ENCODE assay signal across 8 cellular contexts in the genomic region with DNA sequence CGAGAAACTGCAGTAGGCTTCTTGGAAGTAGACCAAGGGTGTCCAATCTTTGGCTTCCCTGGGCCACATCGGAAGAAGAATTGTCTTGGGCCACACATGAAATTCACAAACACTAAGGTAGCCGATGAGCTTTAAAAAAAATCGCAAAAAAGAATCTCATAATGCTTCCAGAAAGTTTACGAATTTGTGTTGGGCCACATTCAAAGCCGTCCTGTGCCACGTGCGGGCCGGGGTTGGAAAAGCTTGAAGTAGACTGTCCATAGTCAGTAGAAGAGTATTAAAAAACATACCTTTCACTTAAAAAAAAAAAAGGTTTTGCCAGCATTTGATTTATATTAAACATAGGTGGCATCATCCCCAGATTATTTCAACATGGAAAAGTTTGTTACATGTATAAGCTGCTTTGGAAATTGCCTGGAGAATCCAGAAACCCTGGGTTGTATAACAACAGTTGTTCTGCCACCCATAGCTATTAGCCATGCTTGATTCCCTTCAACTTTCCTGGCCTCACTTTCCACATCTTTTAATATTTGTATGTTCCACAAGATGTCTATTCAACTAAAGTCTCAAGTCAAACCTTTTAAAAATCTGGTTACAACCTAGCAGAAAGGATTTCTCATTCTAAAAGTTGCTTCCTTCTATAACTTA. TPM values are rescaled to one million over a fixed set of nuclear protein-coding genes. Genes with fewer than 3 reads are reported as not detected.
A peak's percentile ranks its signal among the peaks of the same experiment; 100 is the strongest.
DNase-seq lines count a peak whose midpoint lies in the region; ATAC-seq and TF ChIP-seq lines count a peak whose summit lies in the region.

No MANE protein-coding gene starts in this region.

- no peak overlapping the region for H4K8ac ChIP-seq in mesendoderm (ENCODE audit: low read depth, low read length)

- BruUV-seq in MCF 10A (replicated peaks; lab: Mats Ljungman, UMichigan): TSS peak; percentile 64

- no CpG with 5 or more reads among the region's 9 CpGs for WGBS in mesendoderm (ENCODE audit: extremely low coverage, insufficient coverage, low lambda C conversion rate)

- H3K4me3 Mint-ChIP-seq in MCF 10A (ENCODE audit: unreplicated experiment): peak overlapping the region; percentile 95

- peak overlapping the region; percentile 60 for H3K18ac ChIP-seq in mesendoderm (ENCODE audit: low read length)

- intact Hi-C loops in left ventricle myocardium inferior (cut with micrococcal nuclease) (no loop called here), cardiac septum (cut with DNase I) (loop anchor here (2.0 kb wide), 1 partner anchor 43 kb away; the partner anchor contains the start of gene CRYL1), MCF 10A (cut with micrococcal nuclease) (loop anchor here (2.0 to 5.0 kb wide), 2 partner anchors 41 to 134 kb away; partner anchors contain the start of gene IL17D), uterus (cut with DNase I; ENCODE audit: low total_unique reads) (no loop called here)

- H2BK5ac ChIP-seq in mesendoderm (ENCODE audit: low read length): no peak overlapping the region

- no peaks in the 10 kb centered on the region for H3K36me3 Mint-ChIP-seq in MCF 10A (ENCODE audit: insufficient read depth, unreplicated experiment)

- no peak overlapping the region for H3K23ac ChIP-seq in mesendoderm (ENCODE audit: low read length)

- H3K4me3 ChIP-seq in left ventricle myocardium inferior (peak overlapping the region; percentile 94), mesendoderm (ENCODE audit: low read length) (no peak overlapping the region), uterus (peak overlapping the region; percentile 72 to 87)

- H3K4me1 ChIP-seq in left ventricle myocardium inferior (peaks cover 22% of the 10 kb centered on the region), mesendoderm (ENCODE audit: control insufficient read depth, low read depth, low read length) (no peaks in the 10 kb centered on the region), uterus (no peaks in the 10 kb centered on the region)

- peak overlapping the region; percentile 93 for H3K4me2 ChIP-seq in mesendoderm (ENCODE audit: low read length)

- H3K9me3 ChIP-seq in left ventricle myocardium inferior (replicated peaks) (peaks cover 12% of the 10 kb centered on the region), uterus (no peaks in the 10 kb centered on the region)

- ATAC-seq in HG03442 (IDR thresholded peaks at IDR 0.05; ENCODE audit: unreplicated experiment): no peak

- peaks cover 8% of the 10 kb centered on the region for H3K9me3 Mint-ChIP-seq in MCF 10A (ENCODE audit: unreplicated experiment)

- no peaks in the 10 kb centered on the region for H3K27me3 Mint-ChIP-seq in MCF 10A (ENCODE audit: insufficient read depth, unreplicated experiment)

- no peak overlapping the region for H4K5ac ChIP-seq in mesendoderm (ENCODE audit: low read length)

- no peaks in the 10 kb centered on the region for H3K79me1 ChIP-seq in mesendoderm (ENCODE audit: low read length)

- H2BK120ac ChIP-seq in mesendoderm (ENCODE audit: low read depth, low read length): no peak overlapping the region

- H3K36me3 ChIP-seq in left ventricle myocardium inferior (peaks cover 4% of the 10 kb centered on the region), mesendoderm (ENCODE audit: control insufficient read depth, insufficient read depth, low read length) (no peaks in the 10 kb centered on the region), uterus (no peaks in the 10 kb centered on the region)

- H3K9ac ChIP-seq in mesendoderm (ENCODE audit: low read length): peak overlapping the region; percentile 96

- H3K4me1 Mint-ChIP-seq in MCF 10A (ENCODE audit: insufficient read depth, unreplicated experiment): no peaks in the 10 kb centered on the region

- peak overlapping the region; percentile 96 for H3K27ac Mint-ChIP-seq in MCF 10A (ENCODE audit: low read depth, unreplicated experiment)

- DNase-seq in left ventricle myocardium inferior (no peak), cardiac septum (ENCODE audit: low spot score) (no peak), MCF 10A (ENCODE audit: unreplicated experiment) (peak; percentile 17), mesendoderm (no peak), uterus (no peak), SKM-1 treated with dmso at 0.1 percent for 144 hours (lab: John Stamatoyannopoulos, UW; ENCODE audit: unreplicated experiment) (no peak), cerebellum (ENCODE audit: low spot score) (no peak)

- no peak overlapping the region for H2BK15ac ChIP-seq in mesendoderm (replicated peaks; ENCODE audit: low read depth)

- H3K56ac ChIP-seq in mesendoderm (ENCODE audit: low read length): peak overlapping the region; percentile 96

- H3K27ac ChIP-seq in left ventricle myocardium inferior (replicated peaks) (peak overlapping the region; percentile 98), mesendoderm (ENCODE audit: low read depth, low read length) (no peak overlapping the region), uterus (peak overlapping the region; percentile 88 to 93)

- CTCF ChIA-PET in MCF 10A (lab: Yijun Ruan, JAX): interaction anchor here (0.6 to 1.4 kb wide), 9 partner anchors 9 to 377 kb away, joined by 3 to 6 read pairs (median 3); no protein-coding TSS in a partner anchor

- H2AK5ac ChIP-seq in mesendoderm (ENCODE audit: low read length): no peak overlapping the region

- no peak for TF ChIP-seq CTCF in left ventricle myocardium inferior (IDR thresholded peaks at IDR 0.05; ENCODE audit: borderline replicate concordance)
- TF ChIP-seq CTCF in MCF 10A (IDR thresholded peaks at IDR 0.05; ENCODE audit: unreplicated experiment): no peak
- no peak for TF ChIP-seq CTCF in uterus (IDR thresholded peaks at IDR 0.05)

- no peak for TF ChIP-seq POLR2A in uterus (IDR thresholded peaks at IDR 0.05)

- no peaks in the 10 kb centered on the region for H3K79me2 ChIP-seq in mesendoderm (ENCODE audit: control insufficient read depth, insufficient read depth, low read length)

- no peak overlapping the region for H3K4ac ChIP-seq in mesendoderm (ENCODE audit: low read depth, low read length)

- POLR2A ChIA-PET in MCF 10A (lab: Yijun Ruan, JAX): interaction anchor here (0.6 to 3.4 kb wide), 20 partner anchors 11 to 377 kb away, joined by 3 to 35 read pairs (median 4); partner anchors contain the start of genes CRYL1 and XPO4

- H3K27me3 ChIP-seq in left ventricle myocardium inferior (ENCODE audit: low read depth) (no peaks in the 10 kb centered on the region), mesendoderm (ENCODE audit: insufficient read depth, low read length, poor library complexity) (no peaks in the 10 kb centered on the region), uterus (no peaks in the 10 kb centered on the region)

RNA-seq across cellular contexts. Expression of gene IFT88, which starts 1.0 kb away (rescaled TPM):
- total RNA-seq in left ventricle myocardium inferior (8.1 TPM), cardiac septum (9.7 TPM), MCF 10A (2022) (18.3 and 19.8 TPM in 2 replicates), uterus (10 to 100 TPM in 2 of 4 donors, 1 to 10 TPM in 2; 7.9 to 47.5 (median 27.6) TPM), cerebellum (30.2 TPM)
- polyA plus RNA-seq in mesendoderm (2013, experiment 1 of 2): 3.5 TPM
- 3.2 TPM for polyA plus RNA-seq in mesendoderm (2013, experiment 2 of 2)

RNA-seq across cellular contexts. Expression of gene CRYL1, which starts 42.3 kb away (rescaled TPM):
- total RNA-seq in left ventricle myocardium inferior (20.5 TPM), cardiac septum (20.6 TPM), MCF 10A (2022) (15.1 and 21.2 TPM in 2 replicates), uterus (10 to 100 TPM; 35.6 to 90.4 (median 50.7) TPM), cerebellum (14.9 TPM)
- 0.32 TPM for polyA plus RNA-seq in mesendoderm (2013, experiment 1 of 2)
- polyA plus RNA-seq in mesendoderm (2013, experiment 2 of 2): 0.18 TPM

Comparison
In these comparisons a context has a peak if more than half of its experiments do, and no peak if none do; other contexts are left out.
1. intact Hi-C loops: an anchor here in cardiac septum (2.0 kb wide) and MCF 10A (2.0 to 5.0 kb wide); none called in left ventricle myocardium inferior and uterus.